ENCODE assay signal across 8 cellular contexts in genomic region chr12:82686223-82687019, GRCh38. TPM values are rescaled to one million over a fixed set of nuclear protein-coding genes. Genes with fewer than 3 reads are reported as not detected.
A peak's percentile ranks its signal among the peaks of the same experiment; 100 is the strongest.
DNase-seq lines count a peak whose midpoint lies in the region; ATAC-seq and TF ChIP-seq lines count a peak whose summit lies in the region.

Gene TMTC2, plus strand, starts transcription at chr12:82686906.

- no peaks in the 10 kb centered on the region for H3K9me2 ChIP-seq in OCI-LY7 (ENCODE audit: insufficient read depth, low read length)

- peaks cover 9% of the 10 kb centered on the region; the same call in 1 of the 2 replicates for H3K27me3 ChIP-seq in HUES6 (ENCODE audit: control insufficient read depth, insufficient read depth, low read length)

- H3K27ac Mint-ChIP-seq in Calu3 (ENCODE audit: unreplicated experiment): peak within 1 kb of the TSS; percentile 97

- peak within 1 kb of the TSS; percentile 89 for H3K4me3 Mint-ChIP-seq in Calu3 (ENCODE audit: low read depth, unreplicated experiment)

- POLR2A ChIA-PET in OCI-LY7 (lab: Charles Lee): interaction anchor here (0.6 to 1.5 kb wide), 10 partner anchors 9 to 372 kb away, joined by 3 to 7 read pairs (median 4); partner anchors contain the start of genes CCDC59 and METTL25

- H3K4me1 ChIP-seq in HUES6 (ENCODE audit: control insufficient read depth, insufficient read depth, low read length) (peaks cover 10% of the 10 kb centered on the region), OCI-LY7 (ENCODE audit: insufficient read depth, low read length, poor library complexity, severe bottlenecking) (peaks cover 55% of the 10 kb centered on the region), mucosa of descending colon (ENCODE audit: low read depth) (peaks cover 11% of the 10 kb centered on the region)

- peak within 1 kb of the TSS; percentile 92 for H3K4me2 ChIP-seq in OCI-LY7 (ENCODE audit: low read length)

- H3K27me3 Mint-ChIP-seq in Calu3 (ENCODE audit: unreplicated experiment): no peaks in the 10 kb centered on the region

- no peaks in the 10 kb centered on the region for H3K9me3 ChIP-seq in HUES6 (ENCODE audit: control insufficient read depth, insufficient read depth, low read depth, low read length)
- H3K9me3 ChIP-seq in OCI-LY7 (ENCODE audit: low read length): no peaks in the 10 kb centered on the region
- H3K9me3 ChIP-seq in mucosa of descending colon: no peaks in the 10 kb centered on the region

- DNase-seq in Calu3: peak; percentile 97
- peak; percentile 88 for DNase-seq in OCI-LY7 (ENCODE audit: low spot score)
- peak; percentile 93 for DNase-seq in activated T-cell treated with anti-CD3 and anti-CD28 coated beads for 4 hours
- DNase-seq in epithelial cell of esophagus (ENCODE audit: low read depth): peak; percentile 95
- DNase-seq in mucosa of descending colon: peak; percentile 95 to 97 (median 95)
- peak; percentile 77 to 83 for DNase-seq in stimulated activated CD8-positive, alpha-beta memory T cell treated with anti-CD3 and anti-CD28 coated beads, Interleukin-2, amount 100 ng/mL, for 48 hours (ENCODE audit: low read depth in 2 of 2)

- no peaks in the 10 kb centered on the region for H3K9me3 Mint-ChIP-seq in Calu3 (ENCODE audit: low read depth, unreplicated experiment)

- H3K9ac ChIP-seq in HUES6 (ENCODE audit: low read length): peak within 1 kb of the TSS; percentile 83

- no peaks in the 10 kb centered on the region for H4K20me1 ChIP-seq in OCI-LY7 (ENCODE audit: insufficient read depth, low read length)

- peaks cover 42% of the 10 kb centered on the region for H3K36me3 Mint-ChIP-seq in Calu3 (ENCODE audit: insufficient read depth, unreplicated experiment)

- peaks cover 51% of the 10 kb centered on the region for H3K4me1 Mint-ChIP-seq in Calu3 (ENCODE audit: low read depth, unreplicated experiment)

- H3K36me3 ChIP-seq in HUES6 (ENCODE audit: control insufficient read depth, insufficient read depth, low read length) (no peaks in the 10 kb centered on the region), OCI-LY7 (ENCODE audit: insufficient read depth, low read length) (no peaks in the 10 kb centered on the region), mucosa of descending colon (ENCODE audit: low read depth) (no peaks in the 10 kb centered on the region)

- H3K27ac ChIP-seq in HUES6 (ENCODE audit: low read depth, low read length): peak within 1 kb of the TSS; percentile 10; the same call in 1 of the 2 replicates
- peak within 1 kb of the TSS; percentile 45 for H3K27ac ChIP-seq in OCI-LY7 (ENCODE audit: low read depth, low read length, poor library complexity, severe bottlenecking)

- BruUV-seq in Calu3 (replicated peaks; lab: Mats Ljungman, UMichigan) (TSS peak; percentile 86), OCI-LY7 (replicated peaks; lab: Mats Ljungman, UMichigan) (no TSS peak)

- no peak for TF ChIP-seq CTCF in Calu3 (IDR thresholded peaks at IDR 0.05; ENCODE audit: unreplicated experiment)
- TF ChIP-seq CTCF in OCI-LY7 (conservative IDR thresholded peaks at IDR 0.05; ENCODE audit: low read length): no peak
- peak; percentile 1 for TF ChIP-seq CTCF in epithelial cell of esophagus (IDR thresholded peaks at IDR 0.05; ENCODE audit: insufficient read depth, low read depth, low read length, missing control alignments)
- TF ChIP-seq CTCF in mucosa of descending colon (IDR thresholded peaks at IDR 0.05): no peak

- H3K79me2 ChIP-seq in OCI-LY7 (ENCODE audit: insufficient read depth, low read depth, low read length): no peaks in the 10 kb centered on the region; the same call in 1 of the 2 replicates

- ATAC-seq in GM21515 (IDR thresholded peaks at IDR 0.05; ENCODE audit: unreplicated experiment): peak; percentile 91
- peak; percentile 92 for ATAC-seq in mucosa of descending colon

- H3K4me3 ChIP-seq in HUES6 (ENCODE audit: low read depth, low read length) (peak within 1 kb of the TSS; percentile 79), OCI-LY7 (ENCODE audit: low read depth, low read length, poor library complexity, severe bottlenecking) (peak within 1 kb of the TSS; percentile 79), epithelial cell of esophagus (ENCODE audit: low read length) (peak within 1 kb of the TSS; percentile 74), mucosa of descending colon (peak within 1 kb of the TSS; percentile 86)

- H2AFZ ChIP-seq in OCI-LY7 (ENCODE audit: low read length): peak within 1 kb of the TSS; percentile 95

- intact Hi-C loops in Calu3 (cut with micrococcal nuclease; ENCODE audit: unreplicated experiment): loop anchor here (1.0 to 10.0 kb wide), 10 partner anchors 36 to 1711 kb away; no protein-coding TSS in a partner anchor
- intact Hi-C loops in OCI-LY7 (cut with micrococcal nuclease; ENCODE audit: unreplicated experiment): loop anchor here (1.0 to 10.0 kb wide), 4 partner anchors 321 to 1136 kb away; partner anchors contain the start of genes CCDC59 and METTL25
- intact Hi-C loops in mucosa of descending colon (cut with DNase I, micrococcal nuclease): loop anchor here in 1 of 2 donors (10.0 kb wide), 2 partner anchors 162 to 208 kb away; no protein-coding TSS in a partner anchor

- CTCF ChIA-PET in Calu3 (lab: Charles Lee): interaction anchor here (0.5 to 3.9 kb wide), 15 partner anchors 13 to 1817 kb away, joined by 3 to 35 read pairs (median 4); partner anchors contain the start of genes CCDC59 and METTL25
- CTCF ChIA-PET in OCI-LY7 (lab: Charles Lee; ENCODE audit: unreplicated experiment): interaction anchor here (0.6 to 1.0 kb wide), 3 partner anchors 10 to 478 kb away, joined by 3 to 5 read pairs (median 3); no protein-coding TSS in a partner anchor

RNA-seq across cellular contexts. Expression of gene TMTC2, which starts in this region (rescaled TPM):
- total RNA-seq in Calu3 (2022) (31.2 and 31.4 TPM in 2 replicates), OCI-LY7 (2022) (5.6 and 6.2 TPM in 2 replicates), mucosa of descending colon (10 to 100 TPM; 13.3 to 40.4 (median 14.6) TPM)
- total RNA-seq in OCI-LY7 (2014; rRNA removed; shearing (Covaris generic)): 8.1 and 8.4 TPM in 2 replicates

Comparison
In these comparisons a context has a peak if more than half of its experiments do, and no peak if none do; other contexts are left out.
1. Peak in every context shown above with its lines: DNase-seq, ATAC-seq, H3K4me3 ChIP-seq and H3K27ac ChIP-seq.